ENCODE assay signal across 7 cellular contexts in genomic region chr3:66481071-66482001, GRCh38. TPM values are rescaled to one million over a fixed set of nuclear protein-coding genes. Genes with fewer than 3 reads are reported as not detected.
A peak's percentile ranks its signal among the peaks of the same experiment; 100 is the strongest.
DNase-seq lines count a peak whose midpoint lies in the region; ATAC-seq, FAIRE-seq and TF ChIP-seq lines count a peak whose summit lies in the region.

No MANE protein-coding gene starts in this region.

- TF ChIP-seq CTCF in Loucy (conservative IDR thresholded peaks at IDR 0.05; ENCODE audit: low read length) (no peak), endothelial cell of umbilical vein (IDR thresholded peaks at IDR 0.05; ENCODE audit: extremely low read depth in 1 of 2, insufficient read depth in 1 of 2, low read depth in 1 of 2, low read length in 2 of 2) (no peak)

- H3K79me2 ChIP-seq in Loucy (ENCODE audit: insufficient read depth, low read length) (peaks cover 99% of the 10 kb centered on the region), endothelial cell of umbilical vein (ENCODE audit: control insufficient read depth, insufficient read depth, low read length) (peaks cover 70% of the 10 kb centered on the region)

- no peaks in the 10 kb centered on the region for H3K9me1 ChIP-seq in endothelial cell of umbilical vein (replicated peaks; ENCODE audit: control insufficient read depth, extremely low read depth, insufficient read depth, low read length)

- no TSS peak for BruUV-seq in endothelial cell of umbilical vein (replicated peaks; lab: Mats Ljungman, UMichigan)

- POLR2A ChIA-PET in endothelial cell of umbilical vein (lab: Charles Lee) = interaction anchor here (1.0 kb wide), 1 partner anchor 8 kb away, joined by 3 read pairs; no protein-coding TSS in a partner anchor

- FAIRE-seq in endothelial cell of umbilical vein (lab: Jason Lieb, UNC) = peak; percentile 64

- no peak for DNase-seq in endothelial cell of umbilical vein (ENCODE audit: low read depth, low spot score)
- no peak for DNase-seq in stimulated activated naive B cell treated with anti-CD40 and anti-IgM and Interleukin-4, amounts not matched to agents 10 μg/mL and 1 μg/mL and 100 μg/mL, for 72 hours
- DNase-seq in stimulated activated CD4-positive, alpha-beta T cell treated with anti-CD3 and anti-CD28 coated beads, Interleukin-4, amount 100 ng/mL, for 1 hour = no peak
- DNase-seq in NCI-H510A treated with DMSO at 0.1 percent for 48 hours (lab: John Stamatoyannopoulos, UW) = no peak

- no peaks in the 10 kb centered on the region for H3K9me2 ChIP-seq in Loucy (replicated peaks; ENCODE audit: low read depth, low read length)

- no peak overlapping the region for H2AFZ ChIP-seq in Loucy (ENCODE audit: low read length)
- no peak overlapping the region for H2AFZ ChIP-seq in endothelial cell of umbilical vein (ENCODE audit: low read depth, low read length)

- H3K36me3 Mint-ChIP-seq in stimulated activated naive B cell treated with anti-CD40 and anti-IgM and Interleukin-4, amounts not matched to agents 10 μg/mL and 1 μg/mL and 100 μg/mL, for 72 hours = peaks cover 1 to 13% of the 10 kb centered on the region in 2 donors

- peaks cover 49 to 68% of the 10 kb centered on the region in 2 donors for H3K4me1 Mint-ChIP-seq in stimulated activated naive B cell treated with anti-CD40 and anti-IgM and Interleukin-4, amounts not matched to agents 10 μg/mL and 1 μg/mL and 100 μg/mL, for 72 hours

- H3K9me3 ChIP-seq in Loucy (ENCODE audit: insufficient read depth, low read depth, low read length) = 0 out of 2 replicates have a peak, but pooled peaks cover 2% of the 10 kb centered on the region
- H3K9me3 ChIP-seq in endothelial cell of umbilical vein (replicated peaks; ENCODE audit: control insufficient read depth, insufficient read depth, low read length) = no peaks in the 10 kb centered on the region

- intact Hi-C loops in endothelial cell of umbilical vein (cut with micrococcal nuclease) = loop anchor here (1.0 kb wide), 1 partner anchor 11 kb away; no protein-coding TSS in a partner anchor

- H3K4me1 ChIP-seq in Loucy (ENCODE audit: insufficient read depth, low read length, poor library complexity, severe bottlenecking) (peaks cover 90% of the 10 kb centered on the region), endothelial cell of umbilical vein (ENCODE audit: control insufficient read depth, extremely low read depth, insufficient read depth, low read length) (peaks cover 38% of the 10 kb centered on the region)

- peaks cover 5% of the 10 kb centered on the region; the same call in 1 of the 2 replicates for H3K36me3 ChIP-seq in Loucy (ENCODE audit: insufficient read depth, low read length)
- H3K36me3 ChIP-seq in endothelial cell of umbilical vein (ENCODE audit: control insufficient read depth in 2 of 2, extremely low read depth in 1 of 2, insufficient read depth in 2 of 2, low read length in 2 of 2) = no peaks in the 10 kb centered on the region

- peaks cover 6 to 7% of the 10 kb centered on the region in 2 donors for H3K27me3 Mint-ChIP-seq in stimulated activated naive B cell treated with anti-CD40 and anti-IgM and Interleukin-4, amounts not matched to agents 10 μg/mL and 1 μg/mL and 100 μg/mL, for 72 hours

- H3K9ac ChIP-seq in Loucy (ENCODE audit: low read depth, low read length, poor library complexity, severe bottlenecking) (peak overlapping the region; percentile 45), endothelial cell of umbilical vein (replicated peaks; ENCODE audit: extremely low read depth, insufficient read depth, low read length) (no peak overlapping the region)

- H3K27ac Mint-ChIP-seq in stimulated activated naive B cell treated with anti-CD40 and anti-IgM and Interleukin-4, amounts not matched to agents 10 μg/mL and 1 μg/mL and 100 μg/mL, for 72 hours = peak overlapping the region; percentile 15

- H3K27ac ChIP-seq in endothelial cell of umbilical vein (ENCODE audit: insufficient read depth, low read depth, low read length) = peak overlapping the region; percentile 51

- H3K4me2 ChIP-seq in Loucy (ENCODE audit: low read depth, low read length, poor library complexity, severe bottlenecking) (peak overlapping the region; percentile 75), endothelial cell of umbilical vein (ENCODE audit: insufficient read depth, low read length) (peak overlapping the region; percentile 41)

- peak overlapping the region; percentile 31 to 56 for H3K4me3 Mint-ChIP-seq in stimulated activated naive B cell treated with anti-CD40 and anti-IgM and Interleukin-4, amounts not matched to agents 10 μg/mL and 1 μg/mL and 100 μg/mL, for 72 hours

- dilution Hi-C loops in endothelial cell of umbilical vein (cut with MboI; ENCODE audit: extremely low pct_ligation_motif_present, low sequenced_read_pairs) = no loop called here

- ATAC-seq in GM19025 (IDR thresholded peaks at IDR 0.05; ENCODE audit: low read depth, unreplicated experiment) = peak; percentile 35
- peak; percentile 10 to 12 for ATAC-seq in stimulated activated naive B cell treated with anti-CD40 and anti-IgM and Interleukin-4, amounts not matched to agents 10 μg/mL and 1 μg/mL and 100 μg/mL, for 72 hours (replicated peaks)
- no peak for ATAC-seq in HG03025 (IDR thresholded peaks at IDR 0.05; ENCODE audit: low FRiP score, unreplicated experiment)

- H3K4me3 ChIP-seq in Loucy (ENCODE audit: low read length, poor library complexity, severe bottlenecking) (peak overlapping the region; percentile 63), endothelial cell of umbilical vein (replicated peaks in 1 of 3; ENCODE audit: insufficient read depth in 1 of 3, low read depth in 1 of 3, low read length in 3 of 3) (no peak overlapping the region)

- H3K27me3 ChIP-seq in Loucy (ENCODE audit: insufficient read depth, low read length, poor library complexity, severe bottlenecking) = no peaks in the 10 kb centered on the region
- no peaks in the 10 kb centered on the region for H3K27me3 ChIP-seq in endothelial cell of umbilical vein (ENCODE audit: control insufficient read depth in 2 of 2, insufficient read depth in 2 of 2, low read length in 2 of 2)

- H3K9me3 Mint-ChIP-seq in stimulated activated naive B cell treated with anti-CD40 and anti-IgM and Interleukin-4, amounts not matched to agents 10 μg/mL and 1 μg/mL and 100 μg/mL, for 72 hours = peaks cover 3 to 7% of the 10 kb centered on the region in 2 donors

- CTCF ChIA-PET in endothelial cell of umbilical vein (lab: Charles Lee) = interaction anchor here (1.0 to 2.4 kb wide), 6 partner anchors 8 to 341 kb away, joined by 3 to 23 read pairs (median 4); no protein-coding TSS in a partner anchor

- H4K20me1 ChIP-seq in Loucy (ENCODE audit: insufficient read depth, low read length, poor library complexity, severe bottlenecking) (peaks cover 62% of the 10 kb centered on the region), endothelial cell of umbilical vein (replicated peaks; ENCODE audit: control insufficient read depth, extremely low read depth, insufficient read depth, low read length) (no peaks in the 10 kb centered on the region)

- TF ChIP-seq POLR2A in endothelial cell of umbilical vein (IDR thresholded peaks at IDR 0.05; ENCODE audit: low read depth, low read length) = no peak

- no peaks in the 10 kb centered on the region for H3F3A ChIP-seq in Loucy (ENCODE audit: low read depth)

TF ChIP-seq in endothelial cell of umbilical vein, 7 proteins besides CTCF, POLR2A, EP300 and RAD21:
- TF ChIP-seq EZH2 (IDR thresholded peaks at IDR 0.05; ENCODE audit: borderline replicate concordance, low read depth, low read length, severe bottlenecking) (no peak), MYC (IDR thresholded peaks at IDR 0.05; ENCODE audit: low read depth, low read length) (no peak), MAX (IDR thresholded peaks at IDR 0.05; ENCODE audit: insufficient read depth, insufficient read length) (no peak), GATA2 (IDR thresholded peaks at IDR 0.05; ENCODE audit: insufficient read depth, insufficient read length, low read depth, low read length) (no peak), POLR2AphosphoS5 (IDR thresholded peaks at IDR 0.05; ENCODE audit: insufficient read depth, low read depth, low read length) (no peak), JUN (IDR thresholded peaks at IDR 0.05; ENCODE audit: borderline replicate concordance, insufficient read depth, insufficient read length, low read depth) (no peak), FOS (IDR thresholded peaks at IDR 0.05; ENCODE audit: borderline replicate concordance, insufficient read depth, low read length) (no peak)

RNA-seq across cellular contexts. Expression of gene LRIG1, which starts 19.5 kb away (rescaled TPM):
- total RNA-seq in endothelial cell of umbilical vein = 42.0 and 52.2 TPM in 2 replicates
- polyA plus RNA-seq in endothelial cell of umbilical vein = 42.9 and 50.3 TPM in 2 replicates
- 39.7 and 42.1 TPM in 2 replicates for polyA plus RNA-seq in endothelial cell of umbilical vein (2011; cell fraction: cytosol; rRNA removed)
- polyA plus RNA-seq in endothelial cell of umbilical vein (2011; cell fraction: nucleus; rRNA removed) = 95.9 and 117 TPM in 2 replicates
- polyA plus RNA-seq in endothelial cell of umbilical vein (2012) = 27.0 and 38.8 TPM in 2 replicates
- 133 and 193 TPM in 2 replicates for polyA minus RNA-seq in endothelial cell of umbilical vein
- 1.8 TPM for polyA minus RNA-seq in endothelial cell of umbilical vein (2011; cell fraction: cytosol; rRNA and poly(A)+ RNA removed)
- polyA minus RNA-seq in endothelial cell of umbilical vein (2011; cell fraction: nucleus; rRNA and poly(A)+ RNA removed) = 67.0 and 113 TPM in 2 replicates
